ENCODE assay signal across 1 cellular context in the genomic region with DNA sequence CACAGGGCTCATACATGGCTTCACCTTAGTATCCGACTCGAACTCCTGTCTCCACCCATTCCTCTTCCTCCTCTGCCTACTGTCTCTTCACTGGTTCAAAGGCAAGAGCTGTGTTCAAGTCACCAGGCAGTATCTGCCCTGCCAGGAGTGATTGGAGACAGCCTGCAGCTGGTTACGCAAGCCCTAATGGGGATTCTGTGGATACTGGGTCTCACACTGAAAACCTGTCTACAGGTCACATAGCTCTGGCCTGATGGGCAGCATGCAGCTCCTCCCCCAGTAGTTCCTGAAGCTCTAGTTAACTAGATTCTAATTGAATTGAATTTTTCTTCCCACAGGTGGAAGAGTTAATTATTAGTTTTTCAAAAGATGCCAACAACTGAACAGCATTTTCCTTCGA.
TF ChIP-seq lines count a peak whose summit lies in the region.

No MANE protein-coding gene starts in this region.

TF ChIP-seq in GM23338, 12 proteins besides CTCF, POLR2A, EP300 and RAD21 (continued from another document):
- no peak for TF ChIP-seq REST (IDR thresholded peaks at IDR 0.05; ENCODE audit: unreplicated experiment)
